1 cellular context compared by ENCODE assay signal in the genomic region with DNA sequence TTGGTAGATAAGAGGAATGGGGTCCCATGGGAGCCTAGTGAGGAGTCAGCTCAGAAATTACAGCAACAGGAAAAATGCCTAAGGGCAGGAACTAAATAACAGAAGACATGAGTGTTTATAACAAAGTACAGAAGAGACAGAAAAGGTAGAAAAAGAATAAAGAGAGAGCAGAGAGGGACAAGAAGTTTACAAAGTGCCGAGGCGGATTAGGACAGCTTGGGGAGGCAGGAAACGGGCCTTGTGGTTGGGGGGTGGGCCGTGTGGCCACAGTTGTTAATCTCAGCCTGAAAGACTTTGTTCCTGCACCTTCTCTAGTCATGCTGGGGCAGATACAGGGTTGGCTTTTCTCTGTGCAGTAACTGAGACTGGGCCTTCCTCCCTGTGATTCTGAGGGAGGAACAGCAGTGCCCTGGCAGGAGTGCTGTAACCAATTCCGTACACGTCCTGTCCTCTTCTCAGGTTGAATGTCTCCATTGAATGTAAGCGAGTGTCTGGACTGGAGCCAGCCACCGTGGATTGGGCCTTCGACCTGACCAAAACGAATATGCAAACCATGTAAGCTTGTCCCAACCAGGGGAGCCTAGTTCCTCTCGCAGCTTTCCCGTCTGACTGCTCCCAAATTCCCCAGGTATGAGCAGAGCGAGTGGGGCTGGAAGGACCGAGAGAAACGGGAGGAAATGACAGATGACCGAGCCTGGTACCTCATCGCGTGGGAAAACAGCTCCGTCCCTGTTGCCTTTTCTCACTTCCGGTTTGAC.
TF ChIP-seq lines count a peak whose summit lies in the region.

No MANE protein-coding gene starts in this region.

TF ChIP-seq in HepG2, 621 proteins besides CTCF, POLR2A, EP300 and RAD21:
- TF ChIP-seq, protein P1, sequence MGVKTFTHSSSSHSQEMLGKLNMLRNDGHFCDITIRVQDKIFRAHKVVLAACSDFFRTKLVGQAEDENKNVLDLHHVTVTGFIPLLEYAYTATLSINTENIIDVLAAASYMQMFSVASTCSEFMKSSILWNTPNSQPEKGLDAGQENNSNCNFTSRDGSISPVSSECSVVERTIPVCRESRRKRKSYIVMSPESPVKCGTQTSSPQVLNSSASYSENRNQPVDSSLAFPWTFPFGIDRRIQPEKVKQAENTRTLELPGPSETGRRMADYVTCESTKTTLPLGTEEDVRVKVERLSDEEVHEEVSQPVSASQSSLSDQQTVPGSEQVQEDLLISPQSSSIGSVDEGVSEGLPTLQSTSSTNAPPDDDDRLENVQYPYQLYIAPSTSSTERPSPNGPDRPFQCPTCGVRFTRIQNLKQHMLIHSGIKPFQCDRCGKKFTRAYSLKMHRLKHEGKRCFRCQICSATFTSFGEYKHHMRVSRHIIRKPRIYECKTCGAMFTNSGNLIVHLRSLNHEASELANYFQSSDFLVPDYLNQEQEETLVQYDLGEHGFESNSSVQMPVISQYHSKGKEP (CRISPR knock-in tag; IDR thresholded peaks at IDR 0.05): no peak
- TF ChIP-seq MAX (IDR thresholded peaks at IDR 0.05): no peak
- no peak for TF ChIP-seq ZFP1 (CRISPR knock-in tag; IDR thresholded peaks at IDR 0.05)
- TF ChIP-seq ZFP36 (IDR thresholded peaks at IDR 0.05; ENCODE audit: borderline replicate concordance, low read depth, low read length, partially characterized antibody): no peak
- no peak for TF ChIP-seq ZNF605 (CRISPR knock-in tag; IDR thresholded peaks at IDR 0.05)
- no peak for TF ChIP-seq FOXC1 (CRISPR knock-in tag; IDR thresholded peaks at IDR 0.05; ENCODE audit: borderline replicate concordance)
- no peak for TF ChIP-seq ZNF253 (CRISPR knock-in tag; IDR thresholded peaks at IDR 0.05; ENCODE audit: borderline replicate concordance)
- TF ChIP-seq ZNF737 (CRISPR knock-in tag; IDR thresholded peaks at IDR 0.05; ENCODE audit: borderline replicate concordance): no peak
- TF ChIP-seq SOX13 (IDR thresholded peaks at IDR 0.05): no peak
- TF ChIP-seq SOX13 (CRISPR knock-in tag; conservative IDR thresholded peaks at IDR 0.05 in 1 of 2, IDR thresholded peaks at IDR 0.05 in 1 of 2): no peak
- no peak for TF ChIP-seq KLF13 (CRISPR knock-in tag; IDR thresholded peaks at IDR 0.05)
- TF ChIP-seq, protein P2, sequence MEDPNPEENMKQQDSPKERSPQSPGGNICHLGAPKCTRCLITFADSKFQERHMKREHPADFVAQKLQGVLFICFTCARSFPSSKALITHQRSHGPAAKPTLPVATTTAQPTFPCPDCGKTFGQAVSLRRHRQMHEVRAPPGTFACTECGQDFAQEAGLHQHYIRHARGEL (CRISPR knock-in tag; IDR thresholded peaks at IDR 0.05): no peak
- TF ChIP-seq, protein P3, sequence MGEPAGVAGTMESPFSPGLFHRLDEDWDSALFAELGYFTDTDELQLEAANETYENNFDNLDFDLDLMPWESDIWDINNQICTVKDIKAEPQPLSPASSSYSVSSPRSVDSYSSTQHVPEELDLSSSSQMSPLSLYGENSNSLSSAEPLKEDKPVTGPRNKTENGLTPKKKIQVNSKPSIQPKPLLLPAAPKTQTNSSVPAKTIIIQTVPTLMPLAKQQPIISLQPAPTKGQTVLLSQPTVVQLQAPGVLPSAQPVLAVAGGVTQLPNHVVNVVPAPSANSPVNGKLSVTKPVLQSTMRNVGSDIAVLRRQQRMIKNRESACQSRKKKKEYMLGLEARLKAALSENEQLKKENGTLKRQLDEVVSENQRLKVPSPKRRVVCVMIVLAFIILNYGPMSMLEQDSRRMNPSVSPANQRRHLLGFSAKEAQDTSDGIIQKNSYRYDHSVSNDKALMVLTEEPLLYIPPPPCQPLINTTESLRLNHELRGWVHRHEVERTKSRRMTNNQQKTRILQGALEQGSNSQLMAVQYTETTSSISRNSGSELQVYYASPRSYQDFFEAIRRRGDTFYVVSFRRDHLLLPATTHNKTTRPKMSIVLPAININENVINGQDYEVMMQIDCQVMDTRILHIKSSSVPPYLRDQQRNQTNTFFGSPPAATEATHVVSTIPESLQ (CRISPR knock-in tag; conservative IDR thresholded peaks at IDR 0.05): no peak
- TF ChIP-seq WIZ (CRISPR knock-in tag; IDR thresholded peaks at IDR 0.05): no peak
- TF ChIP-seq SRSF9 (IDR thresholded peaks at IDR 0.05; ENCODE audit: borderline replicate concordance, insufficient read depth, low read depth, low read length, poor library complexity, severe bottlenecking): no peak
- TF ChIP-seq PHF5A (CRISPR knock-in tag; IDR thresholded peaks at IDR 0.05; ENCODE audit: low read depth, unreplicated experiment): no peak
- no peak for TF ChIP-seq ZNF484 (CRISPR knock-in tag; IDR thresholded peaks at IDR 0.05; ENCODE audit: borderline replicate concordance, low read depth)
- TF ChIP-seq ZHX1 (CRISPR knock-in tag; IDR thresholded peaks at IDR 0.05; ENCODE audit: low read depth): no peak
- no peak for TF ChIP-seq ZNF543 (CRISPR knock-in tag; IDR thresholded peaks at IDR 0.05)
- TF ChIP-seq RFXANK (CRISPR knock-in tag; IDR thresholded peaks at IDR 0.05): no peak
